Comparison of ENCODE assay signal across 18 cellular contexts in genomic region chr16:50771366-50771765, GRCh38. TPM values are rescaled to one million over a fixed set of nuclear protein-coding genes. Genes with fewer than 3 reads are reported as not detected.
DNase-seq lines count a peak whose midpoint lies in the region; ATAC-seq and TF ChIP-seq lines count a peak whose summit lies in the region.
"Had no signal": no experiment of that assay in that cellular context is flagged by ENCODE, and none has a peak within 500 bp of the region (broad histone marks: within the 10 kb centered on the region; RNA-seq: fewer than 3 reads in every experiment).

No MANE protein-coding gene starts in this region.

- peaks cover 24% of the 10 kb centered on the region for H3K36me3 ChIP-seq in ACC112 (ENCODE audit: insufficient read depth, low read length)
- peaks cover 15% of the 10 kb centered on the region for H3K36me3 ChIP-seq in left ventricle myocardium inferior

- ATAC-seq in T-helper 17 cell = no peak
- ATAC-seq: activated CD8-positive, alpha-beta T cell treated with anti-CD3 and anti-CD28 coated beads for 36 hours; body of pancreas had no signal

- TF ChIP-seq CTCF in left ventricle myocardium inferior (IDR thresholded peaks at IDR 0.05; ENCODE audit: borderline replicate concordance) (no peak), endothelial cell (IDR thresholded peaks at IDR 0.05; ENCODE audit: unreplicated experiment) (no peak)

- H3K9me3 Mint-ChIP-seq in endothelial cell (ENCODE audit: unreplicated experiment) = peaks cover 3% of the 10 kb centered on the region

- H3K27me3 ChIP-seq in ACC112 (ENCODE audit: insufficient read depth, low read length) (no peaks in the 10 kb centered on the region), left ventricle myocardium inferior (ENCODE audit: low read depth) (no peaks in the 10 kb centered on the region)
- H3K27me3 ChIP-seq: body of pancreas, dorsolateral prefrontal cortex, suprapubic skin had no signal

- no peaks in the 10 kb centered on the region for H3K9me3 ChIP-seq in T-helper 17 cell (ENCODE audit: control insufficient read depth, low read length, poor library complexity, severe bottlenecking)
- H3K9me3 ChIP-seq in left ventricle myocardium inferior (replicated peaks) = peaks cover 12% of the 10 kb centered on the region
- H3K9me3 ChIP-seq: body of pancreas, suprapubic skin had no signal

- H3K36me3 Mint-ChIP-seq in T-helper 17 cell (ENCODE audit: low read depth) (peaks cover 9% of the 10 kb centered on the region), endothelial cell (ENCODE audit: low read depth, unreplicated experiment) (peaks cover 10% of the 10 kb centered on the region)

- no peak overlapping the region for H3K4me3 ChIP-seq in ACC112 (ENCODE audit: low read depth, low read length)
- no peak overlapping the region for H3K4me3 ChIP-seq in left ventricle myocardium inferior
- H3K4me3 ChIP-seq: body of pancreas, dorsolateral prefrontal cortex, SK-N-MC, suprapubic skin had no signal

- peaks cover 12% of the 10 kb centered on the region for H3K79me2 ChIP-seq in ACC112 (ENCODE audit: control insufficient read depth, insufficient read depth, low read length, unreplicated experiment)

- H3K27ac Mint-ChIP-seq in T-helper 17 cell (peak overlapping the region; percentile 75), endothelial cell (ENCODE audit: unreplicated experiment) (no peak overlapping the region)
- H3K27ac Mint-ChIP-seq: activated CD8-positive, alpha-beta T cell treated with anti-CD3 and anti-CD28 coated beads for 36 hours; memory B cell had no signal

- no peak overlapping the region for H3K4me3 Mint-ChIP-seq in T-helper 17 cell
- H3K4me3 Mint-ChIP-seq in endothelial cell (ENCODE audit: unreplicated experiment) = no peak overlapping the region
- H3K4me3 Mint-ChIP-seq: activated CD8-positive, alpha-beta T cell treated with anti-CD3 and anti-CD28 coated beads for 36 hours; memory B cell; neural crest cell had no signal

- H3K27ac ChIP-seq in ACC112 (ENCODE audit: low read depth, low read length) = peak overlapping the region; percentile 74
- no peak overlapping the region for H3K27ac ChIP-seq in left ventricle myocardium inferior (replicated peaks)
- H3K27ac ChIP-seq: body of pancreas, dorsolateral prefrontal cortex, SK-N-MC, suprapubic skin had no signal

- intact Hi-C loops in left ventricle myocardium inferior (cut with micrococcal nuclease) = no loop called here

- H3K4me1 ChIP-seq in ACC112 (ENCODE audit: control insufficient read depth, insufficient read depth, low read length, unreplicated experiment) = peaks cover 4% of the 10 kb centered on the region
- H3K4me1 ChIP-seq in left ventricle myocardium inferior = no peaks in the 10 kb centered on the region
- H3K4me1 ChIP-seq: body of pancreas, suprapubic skin had no signal

- no peak overlapping the region for H2AFZ ChIP-seq in ACC112 (ENCODE audit: low read length, unreplicated experiment)

- H3K27me3 Mint-ChIP-seq in T-helper 17 cell = no peaks in the 10 kb centered on the region
- no peaks in the 10 kb centered on the region for H3K27me3 Mint-ChIP-seq in endothelial cell (ENCODE audit: unreplicated experiment)
- H3K27me3 Mint-ChIP-seq: activated CD8-positive, alpha-beta T cell treated with anti-CD3 and anti-CD28 coated beads for 36 hours; memory B cell had no signal

- peaks cover 41% of the 10 kb centered on the region for H3K4me1 Mint-ChIP-seq in T-helper 17 cell
- no peaks in the 10 kb centered on the region for H3K4me1 Mint-ChIP-seq in endothelial cell (ENCODE audit: unreplicated experiment)

- DNase-seq in ELR (ENCODE audit: low read depth) = peak; percentile 85
- no peak for DNase-seq in T-helper 17 cell
- peak; percentile 91 for DNase-seq in fibroblast of peridontal ligament (ENCODE audit: extremely low read depth)
- DNase-seq in activated CD4-positive, CD25-positive, alpha-beta regulatory T cell treated with anti-CD3 and anti-CD28 coated beads, Interleukin-2, amount 50 U/mL, for 72 hours = no peak
- no peak for DNase-seq in SIG-M5 (lab: John Stamatoyannopoulos, UW)
- DNase-seq in left ventricle myocardium inferior = no peak
- DNase-seq in endothelial cell (ENCODE audit: low spot score) = no peak
- DNase-seq: activated CD8-positive, alpha-beta T cell treated with anti-CD3 and anti-CD28 coated beads for 36 hours; AML-193; body of pancreas; dorsolateral prefrontal cortex; foreskin melanocyte; NCI-H1092 treated with DMSO at 0.1 percent for 48 hours had no signal

RNA-seq across cellular contexts. Expression of gene CYLD, which starts 29.5 kb away (rescaled TPM):
- 100 to 1,000 TPM; 411 to 412 TPM for total RNA-seq in T-helper 17 cell
- 36.0 TPM for total RNA-seq in left ventricle myocardium inferior
- total RNA-seq in endothelial cell (ENCODE audit: unreplicated experiment) = 30.7 TPM

Comparison
In these comparisons a context has a peak if more than half of its experiments do, and no peak if none do; other contexts are left out.
1. DNase-seq: peak in ELR (single experiment) and fibroblast of peridontal ligament (single experiment); none in T-helper 17 cell (0 of 3), activated CD4-positive, CD25-positive, alpha-beta regulatory T cell treated with anti-CD3 and anti-CD28 coated beads, Interleukin-2, amount 50 U/mL, for 72 hours (single experiment), SIG-M5 (single experiment), left ventricle myocardium inferior (single experiment) and endothelial cell (single experiment).
2. RNA of gene CYLD, which starts 29.5 kb away (total RNA-seq): 411 to 412 TPM in T-helper 17 cell; 36.0 TPM in left ventricle myocardium inferior (single experiment) and 30.7 TPM in endothelial cell (single experiment); every median in the first group is over 10 times any median in the second.